14 cellular contexts compared by ENCODE assay signal in genomic region chr11:115939726-115940421, GRCh38.
DNase-seq lines count a peak whose midpoint lies in the region; ATAC-seq and TF ChIP-seq lines count a peak whose summit lies in the region.
"Had no signal": no experiment of that assay in that cellular context is flagged by ENCODE, and none has a peak within 500 bp of the region (broad histone marks: within the 10 kb centered on the region; RNA-seq: fewer than 3 reads in every experiment).

No MANE protein-coding gene starts in this region.

- BruUV-seq in Calu3 (replicated peaks; lab: Mats Ljungman, UMichigan), result no TSS peak

- CTCF ChIA-PET in Calu3 (lab: Charles Lee), result no interaction called here

- H3K27ac ChIP-seq in lower lobe of right lung, result no peak overlapping the region
- H3K27ac ChIP-seq: GM23248, neural progenitor cell had no signal

- TF ChIP-seq CTCF in GM12865 (IDR thresholded peaks at IDR 0.05; ENCODE audit: insufficient read depth, low read depth, low read length, missing control alignments) (no peak), lower lobe of right lung (IDR thresholded peaks at IDR 0.05) (no peak), Calu3 (IDR thresholded peaks at IDR 0.05; ENCODE audit: unreplicated experiment) (no peak)

- ATAC-seq in GM21786 (IDR thresholded peaks at IDR 0.05; ENCODE audit: unreplicated experiment) (peak; percentile 58), GM18861 (IDR thresholded peaks at IDR 0.05; ENCODE audit: unreplicated experiment) (no peak), lower lobe of right lung (no peak)

- H3K4me3 ChIP-seq in GM12865 (ENCODE audit: low read depth, low read length) (no peak overlapping the region), lower lobe of right lung (no peak overlapping the region)
- H3K4me3 ChIP-seq: BLaER1 treated with 17β-estradiol and CSF1 and Interleukin-3, amounts not matched to agents 10 nM and 100 nM; GM23248; neural progenitor cell had no signal

- intact Hi-C loops in lower lobe of right lung (cut with DNase I) (no loop called here), Calu3 (cut with micrococcal nuclease; ENCODE audit: unreplicated experiment) (no loop called here)

- no peaks in the 10 kb centered on the region for H3K36me3 ChIP-seq in lower lobe of right lung
- H3K36me3 ChIP-seq: BLaER1 treated with 17β-estradiol and CSF1 and Interleukin-3, amounts not matched to agents 10 nM and 100 nM; neural progenitor cell had no signal

- H3K9me3 Mint-ChIP-seq in Calu3 (ENCODE audit: low read depth, unreplicated experiment), result peaks cover 12% of the 10 kb centered on the region
- H3K9me3 Mint-ChIP-seq: activated naive CD4-positive, alpha-beta T cell treated with anti-CD3 and anti-CD28 coated beads for 36 hours; neural progenitor cell had no signal

- no peaks in the 10 kb centered on the region for H3K9me3 ChIP-seq in lower lobe of right lung
- H3K9me3 ChIP-seq: BLaER1 treated with 17β-estradiol and CSF1 and Interleukin-3, amounts not matched to agents 10 nM and 100 nM had no signal

- peaks cover 3% of the 10 kb centered on the region for H3K27me3 ChIP-seq in lower lobe of right lung (ENCODE audit: low read depth)

- no peaks in the 10 kb centered on the region for H3K27me3 Mint-ChIP-seq in Calu3 (ENCODE audit: unreplicated experiment)

- H3K36me3 Mint-ChIP-seq in Calu3 (ENCODE audit: insufficient read depth, unreplicated experiment), result no peaks in the 10 kb centered on the region
- H3K36me3 Mint-ChIP-seq: neural progenitor cell had no signal

- no peaks in the 10 kb centered on the region for H3K4me1 ChIP-seq in lower lobe of right lung
- H3K4me1 ChIP-seq: neural progenitor cell had no signal

- DNase-seq in GM12865 (ENCODE audit: low read depth), result peak; percentile 77
- peak; percentile 72 for DNase-seq in NCI-H1436 (lab: John Stamatoyannopoulos, UW)
- peak; percentile 68 for DNase-seq in RPMI8226
- DNase-seq in HPDE6-E6E7 (ENCODE audit: extremely low spot score), result no peak
- DNase-seq in lower lobe of right lung, result no peak
- DNase-seq in Calu3, result no peak
- DNase-seq: activated CD4-positive, alpha-beta T cell treated with anti-CD3 and anti-CD28 coated beads, Interleukin-2, amount 50 U/mL, for 4 hours; activated naive CD4-positive, alpha-beta T cell treated with anti-CD3 and anti-CD28 coated beads for 36 hours; GM23248; stimulated activated naive CD4-positive, alpha-beta T cell had no signal

- H3K4me1 Mint-ChIP-seq in Calu3 (ENCODE audit: low read depth, unreplicated experiment), result no peaks in the 10 kb centered on the region

- H3K27ac Mint-ChIP-seq in Calu3 (ENCODE audit: unreplicated experiment), result no peak overlapping the region
- H3K27ac Mint-ChIP-seq: activated naive CD4-positive, alpha-beta T cell treated with anti-CD3 and anti-CD28 coated beads for 36 hours had no signal

- no peak overlapping the region for H3K4me3 Mint-ChIP-seq in Calu3 (ENCODE audit: low read depth, unreplicated experiment)
- H3K4me3 Mint-ChIP-seq: activated naive CD4-positive, alpha-beta T cell treated with anti-CD3 and anti-CD28 coated beads for 36 hours; neural progenitor cell had no signal

Comparison
In these comparisons a context has a peak if more than half of its experiments do, and no peak if none do; other contexts are left out.
1. DNase-seq: peak in GM12865 (single experiment), NCI-H1436 (single experiment) and RPMI8226 (single experiment); none in HPDE6-E6E7 (single experiment), lower lobe of right lung (single experiment) and Calu3 (single experiment).